Comparison of ENCODE assay signal across 15 cellular contexts in the genomic region with DNA sequence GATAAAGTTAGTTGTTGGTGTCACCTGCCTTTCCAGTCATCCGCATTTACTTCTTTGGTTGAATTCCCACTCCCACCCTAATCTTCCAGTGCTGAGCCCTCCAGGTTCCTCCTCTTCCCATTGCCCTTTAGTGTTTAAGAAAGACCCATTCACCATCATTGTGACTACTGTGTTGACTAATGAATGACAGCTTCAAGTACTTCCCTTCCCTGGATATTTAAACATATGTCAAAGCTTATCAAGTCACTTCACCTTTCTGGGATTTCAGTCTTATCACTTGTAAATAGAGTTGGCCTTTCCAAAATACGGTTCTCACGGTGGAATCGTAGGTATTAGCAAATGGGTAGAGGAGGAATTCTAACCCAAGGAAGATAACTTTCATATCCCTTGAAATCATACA.
A peak's percentile ranks its signal among the peaks of the same experiment; 100 is the strongest.
DNase-seq lines count a peak whose midpoint lies in the region; ATAC-seq and TF ChIP-seq lines count a peak whose summit lies in the region.
"Had no signal": no experiment of that assay in that cellular context is flagged by ENCODE, and none has a peak within 500 bp of the region (broad histone marks: within the 10 kb centered on the region; RNA-seq: fewer than 3 reads in every experiment).

No MANE protein-coding gene starts in this region.

- H3K36me3 ChIP-seq in gastroesophageal sphincter (no peaks in the 10 kb centered on the region), prostate gland (no peaks in the 10 kb centered on the region), transverse colon (no peaks in the 10 kb centered on the region), WERI-Rb-1 (no peaks in the 10 kb centered on the region)
- H3K36me3 ChIP-seq: BLaER1 treated with 17β-estradiol and CSF1 and Interleukin-3, amounts not matched to agents 10 nM and 100 nM had no signal

- H3K27me3 ChIP-seq in right cardiac atrium (ENCODE audit: control insufficient read depth, insufficient read depth) (no peaks in the 10 kb centered on the region), gastroesophageal sphincter (no peaks in the 10 kb centered on the region), prostate gland (replicated peaks; ENCODE audit: insufficient read depth) (no peaks in the 10 kb centered on the region), transverse colon (no peaks in the 10 kb centered on the region), WERI-Rb-1 (ENCODE audit: insufficient read depth, low read depth, severe bottlenecking) (no peaks in the 10 kb centered on the region)
- H3K27me3 ChIP-seq: BLaER1 treated with 17β-estradiol and CSF1 and Interleukin-3, amounts not matched to agents 10 nM and 100 nM had no signal

- 77% methylated on average over 4 of the region's 4 CpGs for WGBS in right cardiac atrium
- 83 to 93% methylated on average over 4 of the region's 4 CpGs for WGBS in gastroesophageal sphincter (ENCODE audit: low coverage in 1 of 2), 2 donors
- 98% methylated on average over 4 of the region's 4 CpGs for WGBS in prostate gland
- 90 to 97% methylated on average over 2 to 4 of the region's 4 CpGs for WGBS in transverse colon (ENCODE audit: low coverage in 1 of 2), 2 donors

- in situ Hi-C loops in transverse colon (cut with MboI; ENCODE audit: low pct_ligation_motif_present in 1 of 4, low pct_unique_long_range_greater_than_20kb in 1 of 4, low sequenced_read_pairs in 3 of 4): no loop called here

- intact Hi-C loops in Right ventricle myocardium superior (cut with DNase I): no loop called here
- intact Hi-C loops in right cardiac atrium (cut with DNase I): loop anchor here in 1 of 4 donors (10.0 kb wide), 1 partner anchor 102 kb away; no protein-coding TSS in a partner anchor
- intact Hi-C loops in prostate gland (cut with DNase I): no loop called here
- intact Hi-C loops in transverse colon (cut with DNase I; ENCODE audit: low total_unique reads): no loop called here

- TF ChIP-seq EP300 in gastroesophageal sphincter (IDR thresholded peaks at IDR 0.05): no peak
- TF ChIP-seq EP300 in transverse colon (IDR thresholded peaks at IDR 0.05; ENCODE audit: low read depth): no peak

- H3K4me3 ChIP-seq in right cardiac atrium (ENCODE audit: low read length) (no peak overlapping the region), gastroesophageal sphincter (no peak overlapping the region), prostate gland (no peak overlapping the region), transverse colon (no peak overlapping the region), WERI-Rb-1 (ENCODE audit: low read depth, low read length) (no peak overlapping the region)
- H3K4me3 ChIP-seq: BLaER1 treated with 17β-estradiol and CSF1 and Interleukin-3, amounts not matched to agents 10 nM and 100 nM had no signal

- H3K9me3 ChIP-seq in right cardiac atrium (ENCODE audit: control insufficient read depth, low read length) (no peaks in the 10 kb centered on the region), gastroesophageal sphincter (no peaks in the 10 kb centered on the region), prostate gland (no peaks in the 10 kb centered on the region), transverse colon (no peaks in the 10 kb centered on the region), WERI-Rb-1 (ENCODE audit: severe bottlenecking) (no peaks in the 10 kb centered on the region)

- H3K4me1 ChIP-seq in right cardiac atrium (ENCODE audit: control insufficient read depth, insufficient read depth, low read length) (peaks cover 4% of the 10 kb centered on the region), gastroesophageal sphincter (peaks cover 9 to 62% (median 10%) of the 10 kb centered on the region in 3 donors), prostate gland (replicated peaks) (no peaks in the 10 kb centered on the region), transverse colon (peaks cover 0 to 20% (median 4%) of the 10 kb centered on the region in 4 donors)

- ATAC-seq in Right ventricle myocardium superior (ENCODE audit: poor library complexity) (peak; percentile 30), right cardiac atrium (no peak), gastroesophageal sphincter (no peak), HG02571 (IDR thresholded peaks at IDR 0.05; ENCODE audit: unreplicated experiment) (no peak), GM21447 (IDR thresholded peaks at IDR 0.05; ENCODE audit: unreplicated experiment) (no peak)
- ATAC-seq: HepG2 had no signal

- H3K27ac ChIP-seq in right cardiac atrium (ENCODE audit: low read length) (no peak overlapping the region), gastroesophageal sphincter (peak overlapping the region; percentile 90 to 97 (median 95)), prostate gland (peak overlapping the region; percentile 10 to 47), transverse colon (peak overlapping the region; percentile 75 to 89 (median 84)), WERI-Rb-1 (no peak overlapping the region)
- H3K27ac ChIP-seq: BLaER1 treated with 17β-estradiol and CSF1 and Interleukin-3, amounts not matched to agents 10 nM and 100 nM had no signal

- DNase-seq in Right ventricle myocardium superior (no peak), right cardiac atrium (no peak), prostate gland (ENCODE audit: low spot score) (no peak), transverse colon (no peak), WERI-Rb-1 (no peak)
- DNase-seq: ACHN; CD4-positive, CD25-positive, alpha-beta regulatory T cell; DMS79; GOT3; H9 had no signal

- TF ChIP-seq CTCF in gastroesophageal sphincter (IDR thresholded peaks at IDR 0.05) (no peak), prostate gland (IDR thresholded peaks at IDR 0.05) (no peak), transverse colon (IDR thresholded peaks at IDR 0.05) (no peak), WERI-Rb-1 (IDR thresholded peaks at IDR 0.05; ENCODE audit: low read depth, low read length) (no peak)

- TF ChIP-seq POLR2A in gastroesophageal sphincter (IDR thresholded peaks at IDR 0.05) (no peak), prostate gland (IDR thresholded peaks at IDR 0.05) (no peak), transverse colon (IDR thresholded peaks at IDR 0.05) (no peak)

Comparison
In these comparisons a context has a peak if more than half of its experiments do, and no peak if none do; other contexts are left out.
1. H3K27ac ChIP-seq: peak in gastroesophageal sphincter (4 of 4), prostate gland (2 of 2) and transverse colon (4 of 4); none in right cardiac atrium (single experiment) and WERI-Rb-1 (single experiment).